8 cellular contexts compared by ENCODE assay signal in the genomic region with DNA sequence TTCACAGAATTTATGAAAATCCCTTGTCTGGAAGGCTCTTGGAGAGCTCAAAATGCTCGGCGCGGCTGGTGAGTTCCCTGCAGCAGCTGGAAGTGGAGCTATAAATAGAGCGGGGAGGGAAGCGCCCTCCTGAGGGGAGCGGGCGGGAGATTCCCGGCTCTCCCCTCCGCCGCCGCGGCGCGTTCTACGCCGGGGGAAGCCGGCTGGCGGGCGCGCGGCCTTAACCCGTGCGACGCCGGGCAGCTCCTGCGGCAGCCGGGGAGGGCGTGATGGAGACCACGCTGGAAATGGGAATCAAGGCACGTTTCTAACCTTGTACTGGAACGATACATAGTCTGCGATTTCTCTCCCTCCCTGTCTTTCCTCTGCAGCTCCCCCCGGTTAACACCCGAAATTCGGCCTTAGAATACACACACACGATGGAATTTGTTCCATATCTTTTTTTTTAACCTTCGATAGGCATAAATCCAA.
DNase-seq lines count a peak whose midpoint lies in the region; ATAC-seq, FAIRE-seq and TF ChIP-seq lines count a peak whose summit lies in the region.

No MANE protein-coding gene starts in this region.

- ATAC-seq in HepG2 (peak; percentile 94), GM18517 (IDR thresholded peaks at IDR 0.05; ENCODE audit: unreplicated experiment) (no peak)

- no TSS peak for BruUV-seq in HepG2 (replicated peaks; lab: Mats Ljungman, UMichigan)

- intact Hi-C loops in HepG2 (cut with micrococcal nuclease; ENCODE audit: unreplicated experiment) (no loop called here), transverse colon (cut with DNase I; ENCODE audit: low total_unique reads) (no loop called here)

- H3K4me3 ChIP-seq in ACC112 (ENCODE audit: low read depth, low read length), result peak overlapping the region; percentile 24
- H3K4me3 ChIP-seq in HepG2 (replicated peaks in 1 of 3; ENCODE audit: insufficient read depth in 1 of 3, low read depth in 2 of 3, low read length in 3 of 3), result no peak overlapping the region
- peak overlapping the region in 3 of 4 donors; percentile 13 to 40 (median 19) for H3K4me3 ChIP-seq in transverse colon

- TF ChIP-seq CTCF in HepG2 (CRISPR knock-in tag; IDR thresholded peaks at IDR 0.05) (no peak), transverse colon (IDR thresholded peaks at IDR 0.05) (no peak)

- DNase-seq in NCI-H2081 treated with DMSO at 0.1 percent for 48 hours (lab: John Stamatoyannopoulos, UW), result peak; percentile 17
- DNase-seq in dermis blood vessel endothelial cell, result peak; percentile 28
- no peak for DNase-seq in HepG2 (ENCODE audit: low spot score)
- peak; percentile 17 for DNase-seq in transverse colon
- DNase-seq in stimulated activated CD4-positive, alpha-beta T cell treated with anti-CD3 and anti-CD28 coated beads, Interleukin-15, amount 100 ng/mL, for 24 hours, result no peak
- no peak for DNase-seq in GM12892 (ENCODE audit: insufficient read length)

- no peak for FAIRE-seq in HepG2 (lab: Jason Lieb, UNC)
- no peak for FAIRE-seq in GM12892 (lab: Jason Lieb, UNC)

- CTCF ChIA-PET in HepG2 (lab: Yijun Ruan, JAX; ENCODE audit: low intra/inter-chr PET ratio, low total read pairs), result no interaction called here

- 6% methylated on average over 10 of the region's 37 CpGs for WGBS in HepG2 (ENCODE audit: low lambda C conversion rate)
- WGBS in transverse colon (ENCODE audit: low coverage in 1 of 2), 2 donors, result 3 to 12% methylated on average over 6 to 37 of the region's 37 CpGs

- TF ChIP-seq POLR2A in HepG2 (IDR thresholded peaks at IDR 0.05; ENCODE audit: insufficient read depth in 1 of 2, low read depth in 2 of 2, low read length in 2 of 2) (no peak), transverse colon (IDR thresholded peaks at IDR 0.05) (no peak), GM12892 (IDR thresholded peaks at IDR 0.05; ENCODE audit: low read depth, low read length) (no peak)

- TF ChIP-seq EP300 in HepG2 (IDR thresholded peaks at IDR 0.05; ENCODE audit: low read depth in 2 of 2, low read length in 2 of 2) (no peak), HepG2 (CRISPR knock-in tag; IDR thresholded peaks at IDR 0.05; ENCODE audit: borderline replicate concordance) (no peak), transverse colon (IDR thresholded peaks at IDR 0.05; ENCODE audit: low read depth) (no peak)

- H3K27ac ChIP-seq in ACC112 (ENCODE audit: low read depth, low read length) (no peak overlapping the region), HepG2 (ENCODE audit: extremely low read length, insufficient read depth, low read length) (no peak overlapping the region), transverse colon (no peak overlapping the region)

- no peak for TF ChIP-seq RAD21 in HepG2 (CRISPR knock-in tag; IDR thresholded peaks at IDR 0.05)

- H4K20me1 ChIP-seq in HepG2 (ENCODE audit: insufficient read depth, low read length), result no peaks in the 10 kb centered on the region

- H3K4me2 ChIP-seq in HepG2 (ENCODE audit: low read depth, low read length), result peak overlapping the region; percentile 24; the same call in 1 of the 2 replicates

- in situ Hi-C loops in HepG2 (cut with HindIII; ENCODE audit: extremely low pct_ligation_motif_present, low pct_unique_long_range_greater_than_20kb), result no loop called here
- in situ Hi-C loops in transverse colon (cut with MboI; ENCODE audit: low pct_ligation_motif_present in 1 of 4, low pct_unique_long_range_greater_than_20kb in 1 of 4, low sequenced_read_pairs in 3 of 4), result no loop called here

- H3K27me3 ChIP-seq in ACC112 (ENCODE audit: insufficient read depth, low read length), result peaks cover 51% of the 10 kb centered on the region
- H3K27me3 ChIP-seq in HepG2 (ENCODE audit: control insufficient read depth in 1 of 2, insufficient read depth in 2 of 2, low read length in 2 of 2), result peaks cover 0 to 26% of the 10 kb centered on the region in 2 experiments; a peak in 2 of 5 replicates
- H3K27me3 ChIP-seq in transverse colon, result peaks cover 35% of the 10 kb centered on the region

- H3K36me3 ChIP-seq in ACC112 (ENCODE audit: insufficient read depth, low read length), result no peaks in the 10 kb centered on the region
- H3K36me3 ChIP-seq in HepG2 (replicated peaks in 1 of 2; ENCODE audit: control insufficient read depth in 1 of 2, insufficient read depth in 2 of 2, low read length in 2 of 2), result no peaks in the 10 kb centered on the region
- no peaks in the 10 kb centered on the region for H3K36me3 ChIP-seq in transverse colon

- H2AFZ ChIP-seq in ACC112 (ENCODE audit: low read length, unreplicated experiment) (no peak overlapping the region), HepG2 (ENCODE audit: low read length) (no peak overlapping the region)

- H3K4me1 ChIP-seq in ACC112 (ENCODE audit: control insufficient read depth, insufficient read depth, low read length, unreplicated experiment), result no peaks in the 10 kb centered on the region
- peaks cover 9% of the 10 kb centered on the region; the same call in 1 of the 2 replicates for H3K4me1 ChIP-seq in HepG2 (ENCODE audit: insufficient read depth, low read length)
- peaks cover 0 to 9% (median 2%) of the 10 kb centered on the region in 4 donors for H3K4me1 ChIP-seq in transverse colon

- POLR2A ChIA-PET in HepG2 (lab: Yijun Ruan, JAX), result no interaction called here

- no peaks in the 10 kb centered on the region for H3K9me3 ChIP-seq in HepG2 (ENCODE audit: low read length)
- no peaks in the 10 kb centered on the region for H3K9me3 ChIP-seq in transverse colon

- no peaks in the 10 kb centered on the region for H3K79me2 ChIP-seq in ACC112 (ENCODE audit: control insufficient read depth, insufficient read depth, low read length, unreplicated experiment)
- no peaks in the 10 kb centered on the region for H3K79me2 ChIP-seq in HepG2 (ENCODE audit: insufficient read depth, low read length)

- no peak overlapping the region for H3K9ac ChIP-seq in HepG2 (ENCODE audit: insufficient read depth, low read depth, low read length)

TF ChIP-seq in HepG2, 621 proteins besides CTCF, POLR2A, EP300 and RAD21 (continues in another document):
- TF ChIP-seq SRSF9 (IDR thresholded peaks at IDR 0.05; ENCODE audit: borderline replicate concordance, insufficient read depth, low read depth, low read length, poor library complexity, severe bottlenecking) (no peak), POGZ (CRISPR knock-in tag; IDR thresholded peaks at IDR 0.05) (no peak), ZNF724P (CRISPR knock-in tag; IDR thresholded peaks at IDR 0.05; ENCODE audit: borderline replicate concordance) (no peak), GATAD1 (CRISPR knock-in tag; IDR thresholded peaks at IDR 0.05) (no peak), ZNF30 (CRISPR knock-in tag; IDR thresholded peaks at IDR 0.05) (no peak), MED1 (CRISPR knock-in tag; IDR thresholded peaks at IDR 0.05) (no peak), HNRNPLL (IDR thresholded peaks at IDR 0.05; ENCODE audit: low read depth, low read length, poor library complexity, severe bottlenecking) (peak; percentile 46), ZFX (CRISPR knock-in tag; IDR thresholded peaks at IDR 0.05; ENCODE audit: low read depth) (no peak), ZNF775 (CRISPR knock-in tag; IDR thresholded peaks at IDR 0.05; ENCODE audit: borderline replicate concordance) (no peak), HES4 (CRISPR knock-in tag; IDR thresholded peaks at IDR 0.05; ENCODE audit: borderline replicate concordance) (no peak), ZNF652 (CRISPR knock-in tag; IDR thresholded peaks at IDR 0.05; ENCODE audit: borderline replicate concordance, low read depth) (peak; percentile 71; the same call in 1 of the 2 replicates)
- TF ChIP-seq, protein P1, sequence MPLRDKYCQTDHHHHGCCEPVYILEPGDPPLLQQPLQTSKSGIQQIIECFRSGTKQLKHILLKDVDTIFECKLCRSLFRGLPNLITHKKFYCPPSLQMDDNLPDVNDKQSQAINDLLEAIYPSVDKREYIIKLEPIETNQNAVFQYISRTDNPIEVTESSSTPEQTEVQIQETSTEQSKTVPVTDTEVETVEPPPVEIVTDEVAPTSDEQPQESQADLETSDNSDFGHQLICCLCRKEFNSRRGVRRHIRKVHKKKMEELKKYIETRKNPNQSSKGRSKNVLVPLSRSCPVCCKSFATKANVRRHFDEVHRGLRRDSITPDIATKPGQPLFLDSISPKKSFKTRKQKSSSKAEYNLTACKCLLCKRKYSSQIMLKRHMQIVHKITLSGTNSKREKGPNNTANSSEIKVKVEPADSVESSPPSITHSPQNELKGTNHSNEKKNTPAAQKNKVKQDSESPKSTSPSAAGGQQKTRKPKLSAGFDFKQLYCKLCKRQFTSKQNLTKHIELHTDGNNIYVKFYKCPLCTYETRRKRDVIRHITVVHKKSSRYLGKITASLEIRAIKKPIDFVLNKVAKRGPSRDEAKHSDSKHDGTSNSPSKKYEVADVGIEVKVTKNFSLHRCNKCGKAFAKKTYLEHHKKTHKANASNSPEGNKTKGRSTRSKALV (CRISPR knock-in tag; IDR thresholded peaks at IDR 0.05), result 0 out of 2 replicates have a peak, but pooled peaks have one; percentile 22
- TF ChIP-seq, protein P2, sequence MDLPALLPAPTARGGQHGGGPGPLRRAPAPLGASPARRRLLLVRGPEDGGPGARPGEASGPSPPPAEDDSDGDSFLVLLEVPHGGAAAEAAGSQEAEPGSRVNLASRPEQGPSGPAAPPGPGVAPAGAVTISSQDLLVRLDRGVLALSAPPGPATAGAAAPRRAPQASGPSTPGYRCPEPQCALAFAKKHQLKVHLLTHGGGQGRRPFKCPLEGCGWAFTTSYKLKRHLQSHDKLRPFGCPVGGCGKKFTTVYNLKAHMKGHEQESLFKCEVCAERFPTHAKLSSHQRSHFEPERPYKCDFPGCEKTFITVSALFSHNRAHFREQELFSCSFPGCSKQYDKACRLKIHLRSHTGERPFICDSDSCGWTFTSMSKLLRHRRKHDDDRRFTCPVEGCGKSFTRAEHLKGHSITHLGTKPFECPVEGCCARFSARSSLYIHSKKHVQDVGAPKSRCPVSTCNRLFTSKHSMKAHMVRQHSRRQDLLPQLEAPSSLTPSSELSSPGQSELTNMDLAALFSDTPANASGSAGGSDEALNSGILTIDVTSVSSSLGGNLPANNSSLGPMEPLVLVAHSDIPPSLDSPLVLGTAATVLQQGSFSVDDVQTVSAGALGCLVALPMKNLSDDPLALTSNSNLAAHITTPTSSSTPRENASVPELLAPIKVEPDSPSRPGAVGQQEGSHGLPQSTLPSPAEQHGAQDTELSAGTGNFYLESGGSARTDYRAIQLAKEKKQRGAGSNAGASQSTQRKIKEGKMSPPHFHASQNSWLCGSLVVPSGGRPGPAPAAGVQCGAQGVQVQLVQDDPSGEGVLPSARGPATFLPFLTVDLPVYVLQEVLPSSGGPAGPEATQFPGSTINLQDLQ (CRISPR knock-in tag; IDR thresholded peaks at IDR 0.05), result no peak
- TF ChIP-seq, protein P3, sequence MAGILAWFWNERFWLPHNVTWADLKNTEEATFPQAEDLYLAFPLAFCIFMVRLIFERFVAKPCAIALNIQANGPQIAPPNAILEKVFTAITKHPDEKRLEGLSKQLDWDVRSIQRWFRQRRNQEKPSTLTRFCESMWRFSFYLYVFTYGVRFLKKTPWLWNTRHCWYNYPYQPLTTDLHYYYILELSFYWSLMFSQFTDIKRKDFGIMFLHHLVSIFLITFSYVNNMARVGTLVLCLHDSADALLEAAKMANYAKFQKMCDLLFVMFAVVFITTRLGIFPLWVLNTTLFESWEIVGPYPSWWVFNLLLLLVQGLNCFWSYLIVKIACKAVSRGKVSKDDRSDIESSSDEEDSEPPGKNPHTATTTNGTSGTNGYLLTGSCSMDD (CRISPR knock-in tag; IDR thresholded peaks at IDR 0.05), result no peak

Comparison
In these comparisons a context has a peak if more than half of its experiments do, and no peak if none do; other contexts are left out.
1. H3K4me3 ChIP-seq: peak in ACC112 (single experiment) and transverse colon (3 of 4); none in HepG2 (0 of 3).
2. DNase-seq: peak in NCI-H2081 treated with DMSO at 0.1 percent for 48 hours (single experiment), dermis blood vessel endothelial cell (single experiment) and transverse colon (single experiment); none in HepG2 (single experiment), stimulated activated CD4-positive, alpha-beta T cell treated with anti-CD3 and anti-CD28 coated beads, Interleukin-15, amount 100 ng/mL, for 24 hours (single experiment) and GM12892 (single experiment).